In the genomic region with DNA sequence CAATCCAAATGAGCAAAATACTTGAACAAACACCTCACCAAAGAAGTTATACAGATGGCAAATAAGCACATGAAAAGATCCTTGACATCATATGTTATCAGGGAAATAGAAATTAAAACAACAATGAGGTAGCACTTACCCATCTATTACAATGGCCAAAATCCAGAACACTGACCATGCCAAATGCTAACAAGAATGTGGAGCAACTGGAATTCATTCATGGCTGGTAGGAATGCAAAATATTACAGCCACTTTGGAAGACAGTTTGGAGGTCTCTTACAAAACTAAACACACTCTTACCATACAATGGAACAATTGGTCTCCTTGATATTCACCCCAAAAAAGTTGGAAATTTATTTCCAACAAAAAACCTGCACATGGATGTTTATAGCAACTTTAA, we compare ENCODE assay signal across 4 cellular contexts. TPM values are rescaled to one million over a fixed set of nuclear protein-coding genes. Genes with fewer than 3 reads are reported as not detected.
"Had no signal": no experiment of that assay in that cellular context is flagged by ENCODE, and none has a peak within 500 bp of the region (broad histone marks: within the 10 kb centered on the region; RNA-seq: fewer than 3 reads in every experiment).

No MANE protein-coding gene starts in this region.

- H3K4me3 ChIP-seq: GM12878 had no signal

- DNase-seq: GDM1, GF-D8 had no signal

- ATAC-seq: GM12878 had no signal

RNA-seq across cellular contexts. Expression of gene FAM181B, which starts 19.1 kb away (rescaled TPM):
- total RNA-seq: G401, GM12878 had no signal
- polyA plus RNA-seq: GM12878 had no signal
